In genomic region chr18:12904012-12904516, GRCh38 we compare ENCODE assay signal across 10 cellular contexts. TPM values are rescaled to one million over a fixed set of nuclear protein-coding genes. Genes with fewer than 3 reads are reported as not detected.
DNase-seq lines count a peak whose midpoint lies in the region; ATAC-seq and TF ChIP-seq lines count a peak whose summit lies in the region.
"Had no signal": no experiment of that assay in that cellular context is flagged by ENCODE, and none has a peak within 500 bp of the region (broad histone marks: within the 10 kb centered on the region; RNA-seq: fewer than 3 reads in every experiment).

No MANE protein-coding gene starts in this region.

- H3K9me3 Mint-ChIP-seq in CD4-positive, alpha-beta T cell, result no peaks in the 10 kb centered on the region
- H3K9me3 Mint-ChIP-seq in activated naive CD4-positive, alpha-beta T cell treated with anti-CD3 and anti-CD28 coated beads, Interleukin-2, amount 50 U/mL, for 24 hours, result no peaks in the 10 kb centered on the region
- no peaks in the 10 kb centered on the region for H3K9me3 Mint-ChIP-seq in naive thymus-derived CD8-positive, alpha-beta T cell
- no peaks in the 10 kb centered on the region for H3K9me3 Mint-ChIP-seq in stimulated activated naive B cell treated with anti-CD40 and anti-IgM and Interleukin-4, amounts not matched to agents 10 μg/mL and 1 μg/mL and 100 μg/mL, for 72 hours
- H3K9me3 Mint-ChIP-seq: type B pancreatic cell had no signal

- H3K27ac ChIP-seq in CD4-positive, alpha-beta T cell (ENCODE audit: low read depth, low read length), result no peak overlapping the region

- POLR2A ChIA-PET in CD4-positive, alpha-beta T cell (lab: Charles Lee), result no interaction called here
- POLR2A ChIA-PET in naive thymus-derived CD8-positive, alpha-beta T cell (lab: Charles Lee), result interaction anchor here (0.8 kb wide), 1 partner anchor 136 kb away, joined by 3 read pairs; no protein-coding TSS in a partner anchor

- intact Hi-C loops in CD4-positive, alpha-beta T cell (cut with DNase I, micrococcal nuclease), result no loop called here

- no peaks in the 10 kb centered on the region for H3K9me3 ChIP-seq in CD4-positive, alpha-beta T cell (ENCODE audit: control insufficient read depth, low read length)

- peak; percentile 29 for ATAC-seq in CD4-positive, alpha-beta T cell (ENCODE audit: poor library complexity)
- peak in 1 of 2 donors; percentile 36 for ATAC-seq in naive thymus-derived CD8-positive, alpha-beta T cell
- no peak for ATAC-seq in stimulated activated naive B cell treated with anti-CD40 and anti-IgM and Interleukin-4, amounts not matched to agents 10 μg/mL and 1 μg/mL and 100 μg/mL, for 72 hours (replicated peaks)

- no peak for TF ChIP-seq CTCF in CD4-positive, alpha-beta T cell (IDR thresholded peaks at IDR 0.05)
- TF ChIP-seq CTCF in GM10266 (IDR thresholded peaks at IDR 0.05; ENCODE audit: control insufficient read depth, insufficient read depth, low read depth, missing control alignments), result no peak

- peak overlapping the region; percentile 23 for H3K4me3 Mint-ChIP-seq in CD4-positive, alpha-beta T cell
- no peak overlapping the region for H3K4me3 Mint-ChIP-seq in activated naive CD4-positive, alpha-beta T cell treated with anti-CD3 and anti-CD28 coated beads, Interleukin-2, amount 50 U/mL, for 24 hours
- H3K4me3 Mint-ChIP-seq in naive thymus-derived CD8-positive, alpha-beta T cell, result peak overlapping the region; percentile 41 to 89 (median 70)
- no peak overlapping the region for H3K4me3 Mint-ChIP-seq in stimulated activated naive B cell treated with anti-CD40 and anti-IgM and Interleukin-4, amounts not matched to agents 10 μg/mL and 1 μg/mL and 100 μg/mL, for 72 hours
- H3K4me3 Mint-ChIP-seq: type B pancreatic cell had no signal

- peak overlapping the region; percentile 40 for H3K27ac Mint-ChIP-seq in CD4-positive, alpha-beta T cell
- peak overlapping the region; percentile 95 for H3K27ac Mint-ChIP-seq in activated naive CD4-positive, alpha-beta T cell treated with anti-CD3 and anti-CD28 coated beads, Interleukin-2, amount 50 U/mL, for 24 hours
- H3K27ac Mint-ChIP-seq in naive thymus-derived CD8-positive, alpha-beta T cell, result peak overlapping the region in 9 of 10 donors; percentile 27 to 94 (median 82)
- H3K27ac Mint-ChIP-seq in stimulated activated naive B cell treated with anti-CD40 and anti-IgM and Interleukin-4, amounts not matched to agents 10 μg/mL and 1 μg/mL and 100 μg/mL, for 72 hours, result no peak overlapping the region
- H3K27ac Mint-ChIP-seq: type B pancreatic cell had no signal

- DNase-seq in CD4-positive, alpha-beta T cell, result peak in 3 of 10 experiments; percentile 5 to 41 (median 32)
- DNase-seq in OCI-M1 (lab: John Stamatoyannopoulos, UW) (peak; percentile 99), middle frontal gyrus (ENCODE audit: extremely low spot score, low spot score) (no peak), D341Med (ENCODE audit: low spot score) (no peak), GM10266 (ENCODE audit: extremely low spot score) (no peak)
- no peak for DNase-seq in naive thymus-derived CD8-positive, alpha-beta T cell
- no peak for DNase-seq in stimulated activated naive B cell treated with anti-CD40 and anti-IgM and Interleukin-4, amounts not matched to agents 10 μg/mL and 1 μg/mL and 100 μg/mL, for 72 hours
- DNase-seq: NCI-H1694 had no signal

- no peaks in the 10 kb centered on the region for H3K27me3 ChIP-seq in CD4-positive, alpha-beta T cell (ENCODE audit: control insufficient read depth, insufficient read depth, low read length)

- CTCF ChIA-PET in CD4-positive, alpha-beta T cell (lab: Charles Lee), result interaction anchor here (1.9 kb wide), 1 partner anchor 11 kb away, joined by 5 read pairs; no protein-coding TSS in a partner anchor

- H3K27me3 Mint-ChIP-seq in CD4-positive, alpha-beta T cell, result no peaks in the 10 kb centered on the region
- no peaks in the 10 kb centered on the region for H3K27me3 Mint-ChIP-seq in activated naive CD4-positive, alpha-beta T cell treated with anti-CD3 and anti-CD28 coated beads, Interleukin-2, amount 50 U/mL, for 24 hours
- H3K27me3 Mint-ChIP-seq in naive thymus-derived CD8-positive, alpha-beta T cell, result peaks cover 0 to 1% (median 0%) of the 10 kb centered on the region in 5 donors
- H3K27me3 Mint-ChIP-seq in stimulated activated naive B cell treated with anti-CD40 and anti-IgM and Interleukin-4, amounts not matched to agents 10 μg/mL and 1 μg/mL and 100 μg/mL, for 72 hours, result peaks cover 21 to 23% of the 10 kb centered on the region in 2 donors

- H3K36me3 Mint-ChIP-seq in CD4-positive, alpha-beta T cell (ENCODE audit: low read depth), result no peaks in the 10 kb centered on the region
- H3K36me3 Mint-ChIP-seq in activated naive CD4-positive, alpha-beta T cell treated with anti-CD3 and anti-CD28 coated beads, Interleukin-2, amount 50 U/mL, for 24 hours, result no peaks in the 10 kb centered on the region
- no peaks in the 10 kb centered on the region for H3K36me3 Mint-ChIP-seq in naive thymus-derived CD8-positive, alpha-beta T cell
- no peaks in the 10 kb centered on the region for H3K36me3 Mint-ChIP-seq in stimulated activated naive B cell treated with anti-CD40 and anti-IgM and Interleukin-4, amounts not matched to agents 10 μg/mL and 1 μg/mL and 100 μg/mL, for 72 hours
- H3K36me3 Mint-ChIP-seq: type B pancreatic cell had no signal

- H3K4me1 Mint-ChIP-seq in CD4-positive, alpha-beta T cell (ENCODE audit: low read depth), result peaks cover 7% of the 10 kb centered on the region
- peaks cover 8% of the 10 kb centered on the region for H3K4me1 Mint-ChIP-seq in activated naive CD4-positive, alpha-beta T cell treated with anti-CD3 and anti-CD28 coated beads, Interleukin-2, amount 50 U/mL, for 24 hours
- peaks cover 0 to 11% (median 9%) of the 10 kb centered on the region in 4 donors for H3K4me1 Mint-ChIP-seq in naive thymus-derived CD8-positive, alpha-beta T cell
- no peaks in the 10 kb centered on the region for H3K4me1 Mint-ChIP-seq in stimulated activated naive B cell treated with anti-CD40 and anti-IgM and Interleukin-4, amounts not matched to agents 10 μg/mL and 1 μg/mL and 100 μg/mL, for 72 hours

RNA-seq across cellular contexts. Expression of gene PTPN2, which starts 20.0 kb away (rescaled TPM):
- total RNA-seq in CD4-positive, alpha-beta T cell, result 10 to 100 TPM; 49.4 to 53.8 TPM
- total RNA-seq in naive thymus-derived CD8-positive, alpha-beta T cell, result 10 to 100 TPM; 62.7 to 71.7 TPM
- polyA plus RNA-seq in naive thymus-derived CD8-positive, alpha-beta T cell, result 10 to 100 TPM; 71.4 to 76.1 (median 74.2) TPM

RNA-seq across cellular contexts. Expression of gene SEH1L, which starts 43.7 kb away (rescaled TPM):
- total RNA-seq in CD4-positive, alpha-beta T cell, result 10 to 100 TPM; 23.9 to 26.7 TPM
- 10 to 100 TPM; 40.9 to 41.7 TPM for total RNA-seq in naive thymus-derived CD8-positive, alpha-beta T cell
- polyA plus RNA-seq in naive thymus-derived CD8-positive, alpha-beta T cell, result 10 to 100 TPM; 25.5 to 37.1 (median 35.5) TPM

Comparison
In these comparisons a context has a peak if more than half of its experiments do, and no peak if none do; other contexts are left out.
1. H3K4me3 Mint-ChIP-seq: peak in CD4-positive, alpha-beta T cell (single experiment) and naive thymus-derived CD8-positive, alpha-beta T cell (10 of 10); none in activated naive CD4-positive, alpha-beta T cell treated with anti-CD3 and anti-CD28 coated beads, Interleukin-2, amount 50 U/mL, for 24 hours (single experiment) and stimulated activated naive B cell treated with anti-CD40 and anti-IgM and Interleukin-4, amounts not matched to agents 10 μg/mL and 1 μg/mL and 100 μg/mL, for 72 hours (0 of 2).